In genomic region chr20:7379621-7380220, GRCh38 we compare ENCODE assay signal across 17 cellular contexts.
"Had no signal": no experiment of that assay in that cellular context is flagged by ENCODE, and none has a peak within 500 bp of the region (broad histone marks: within the 10 kb centered on the region; RNA-seq: fewer than 3 reads in every experiment).

No MANE protein-coding gene starts in this region.

- H3K4me3 ChIP-seq: adrenal gland, gastroesophageal sphincter, right lobe of liver, smooth muscle cell had no signal

- H3K9me3 Mint-ChIP-seq: activated CD4-positive, alpha-beta memory T cell treated with anti-CD3 and anti-CD28 coated beads, Interleukin-2, amount 10 ng/mL, durations not matched to agents 7 days and 5 days; stimulated activated naive CD8-positive, alpha-beta T cell treated with anti-CD3 and anti-CD28 coated beads, Interleukin-15, amount 100 ng/mL, for 72 hours; type B pancreatic cell had no signal

- H3K9me3 ChIP-seq: adrenal gland, gastroesophageal sphincter, right lobe of liver had no signal

- H3K4me2 ChIP-seq: smooth muscle cell had no signal

- H3K36me3 Mint-ChIP-seq: activated naive CD4-positive, alpha-beta T cell treated with anti-CD3 and anti-CD28 coated beads, Interleukin-2, amount 50 U/mL, for 24 hours; brain; type B pancreatic cell; WTC11 had no signal

- H3K27ac ChIP-seq: adrenal gland, gastroesophageal sphincter, right lobe of liver had no signal

- H3K27me3 ChIP-seq: adrenal gland, gastroesophageal sphincter, right lobe of liver had no signal

- H3K27me3 Mint-ChIP-seq: activated CD4-positive, alpha-beta memory T cell treated with anti-CD3 and anti-CD28 coated beads, Interleukin-2, amount 10 ng/mL, durations not matched to agents 7 days and 5 days; activated naive CD4-positive, alpha-beta T cell treated with anti-CD3 and anti-CD28 coated beads, Interleukin-2, amount 50 U/mL, for 24 hours; brain; central memory CD8-positive, alpha-beta T cell; stimulated activated naive CD8-positive, alpha-beta T cell treated with anti-CD3 and anti-CD28 coated beads, Interleukin-15, amount 100 ng/mL, for 72 hours; type B pancreatic cell had no signal

- H3K27ac Mint-ChIP-seq: activated CD4-positive, alpha-beta memory T cell treated with anti-CD3 and anti-CD28 coated beads, Interleukin-2, amount 10 ng/mL, durations not matched to agents 7 days and 5 days; activated naive CD4-positive, alpha-beta T cell treated with anti-CD3 and anti-CD28 coated beads, Interleukin-2, amount 50 U/mL, for 24 hours; brain; stimulated activated naive CD8-positive, alpha-beta T cell treated with anti-CD3 and anti-CD28 coated beads, Interleukin-15, amount 100 ng/mL, for 72 hours; type B pancreatic cell; WTC11 had no signal

- H3K4me3 Mint-ChIP-seq: activated CD4-positive, alpha-beta memory T cell treated with anti-CD3 and anti-CD28 coated beads, Interleukin-2, amount 10 ng/mL, durations not matched to agents 7 days and 5 days; activated naive CD4-positive, alpha-beta T cell treated with anti-CD3 and anti-CD28 coated beads, Interleukin-2, amount 50 U/mL, for 24 hours; brain; central memory CD8-positive, alpha-beta T cell; neural crest cell; stimulated activated naive CD8-positive, alpha-beta T cell treated with anti-CD3 and anti-CD28 coated beads, Interleukin-15, amount 100 ng/mL, for 72 hours; type B pancreatic cell; WTC11 had no signal

- ATAC-seq: gastroesophageal sphincter; right lobe of liver; stimulated activated naive CD8-positive, alpha-beta T cell treated with anti-CD3 and anti-CD28 coated beads, Interleukin-15, amount 100 ng/mL, for 72 hours; WTC11 had no signal

- H3K4me1 ChIP-seq: adrenal gland, gastroesophageal sphincter, right lobe of liver had no signal

- H3K4me1 Mint-ChIP-seq: activated CD4-positive, alpha-beta memory T cell treated with anti-CD3 and anti-CD28 coated beads, Interleukin-2, amount 10 ng/mL, durations not matched to agents 7 days and 5 days; activated naive CD4-positive, alpha-beta T cell treated with anti-CD3 and anti-CD28 coated beads, Interleukin-2, amount 50 U/mL, for 24 hours; brain; central memory CD8-positive, alpha-beta T cell; stimulated activated naive CD8-positive, alpha-beta T cell treated with anti-CD3 and anti-CD28 coated beads, Interleukin-15, amount 100 ng/mL, for 72 hours had no signal

- FAIRE-seq: islet of Langerhans had no signal

- DNase-seq: activated CD4-positive, alpha-beta memory T cell treated with anti-CD3 and anti-CD28 coated beads, Interleukin-2, amount 10 ng/mL, durations not matched to agents 7 days and 5 days; activated CD4-positive, alpha-beta T cell treated with anti-CD3 and anti-CD28 coated beads for 4 hours; activated effector memory CD4-positive, alpha-beta T cell treated with anti-CD3 and anti-CD28 coated beads, Interleukin-2, amount 50 U/mL, for 16 hours; activated T-cell treated with anti-CD3 and anti-CD28 coated beads, Interleukin-2, amount 50 U/mL, for 48 hours; adrenal gland; effector memory CD4-positive, alpha-beta T cell; right lobe of liver; stimulated activated naive CD8-positive, alpha-beta T cell treated with anti-CD3 and anti-CD28 coated beads, Interleukin-15, amount 100 ng/mL, for 72 hours had no signal

- H3K36me3 ChIP-seq: adrenal gland, gastroesophageal sphincter, right lobe of liver had no signal
